ENCODE assay signal across 11 cellular contexts in genomic region chr15:79430901-79431635, GRCh38. TPM values are rescaled to one million over a fixed set of nuclear protein-coding genes. Genes with fewer than 3 reads are reported as not detected.
A peak's percentile ranks its signal among the peaks of the same experiment; 100 is the strongest.
DNase-seq lines count a peak whose midpoint lies in the region; ATAC-seq, FAIRE-seq and TF ChIP-seq lines count a peak whose summit lies in the region.
"Had no signal": no experiment of that assay in that cellular context is flagged by ENCODE, and none has a peak within 500 bp of the region (broad histone marks: within the 10 kb centered on the region; RNA-seq: fewer than 3 reads in every experiment).

No MANE protein-coding gene starts in this region.

- no peak overlapping the region for H3K27ac ChIP-seq in lower lobe of right lung

- peaks cover 4% of the 10 kb centered on the region for H3K4me1 Mint-ChIP-seq in activated naive CD4-positive, alpha-beta T cell treated with anti-CD3 and anti-CD28 coated beads, Interleukin-2, amount 50 U/mL, for 24 hours
- H3K4me1 Mint-ChIP-seq in type B pancreatic cell (ENCODE audit: unreplicated experiment) = peaks cover 10% of the 10 kb centered on the region

- H3K36me3 Mint-ChIP-seq in activated naive CD4-positive, alpha-beta T cell treated with anti-CD3 and anti-CD28 coated beads, Interleukin-2, amount 50 U/mL, for 24 hours = no peaks in the 10 kb centered on the region
- no peaks in the 10 kb centered on the region for H3K36me3 Mint-ChIP-seq in type B pancreatic cell
- H3K36me3 Mint-ChIP-seq: CD8-positive, alpha-beta T cell had no signal

- H3K4me3 Mint-ChIP-seq in activated naive CD4-positive, alpha-beta T cell treated with anti-CD3 and anti-CD28 coated beads, Interleukin-2, amount 50 U/mL, for 24 hours = peak overlapping the region; percentile 23
- peak overlapping the region; percentile 90 for H3K4me3 Mint-ChIP-seq in type B pancreatic cell
- H3K4me3 Mint-ChIP-seq: CD8-positive, alpha-beta T cell; dendritic cell treated with granulocyte-macrophage colony-stimulating factor and Interleukin-4, amounts not matched to agents 40 ng/mL and 50 ng/mL, for 4 days had no signal

- TF ChIP-seq CTCF in bronchial epithelial cell (IDR thresholded peaks at IDR 0.05; ENCODE audit: insufficient read depth, low read length, severe bottlenecking) (no peak), lower lobe of right lung (IDR thresholded peaks at IDR 0.05) (no peak), type B pancreatic cell (conservative IDR thresholded peaks at IDR 0.05) (no peak)

- FAIRE-seq in bronchial epithelial cell (lab: Jason Lieb, UNC) = peak; percentile 55

- H3K27me3 ChIP-seq in bronchial epithelial cell (ENCODE audit: control insufficient read depth, insufficient read depth, low read length) = peaks cover 42% of the 10 kb centered on the region
- peaks cover 70% of the 10 kb centered on the region for H3K27me3 ChIP-seq in lower lobe of right lung (ENCODE audit: low read depth)

- no peak overlapping the region for H3K27ac Mint-ChIP-seq in activated naive CD4-positive, alpha-beta T cell treated with anti-CD3 and anti-CD28 coated beads, Interleukin-2, amount 50 U/mL, for 24 hours
- no peak overlapping the region for H3K27ac Mint-ChIP-seq in type B pancreatic cell
- H3K27ac Mint-ChIP-seq: CD8-positive, alpha-beta T cell; dendritic cell treated with granulocyte-macrophage colony-stimulating factor and Interleukin-4, amounts not matched to agents 40 ng/mL and 50 ng/mL, for 4 days had no signal

- H3K9me3 ChIP-seq in lower lobe of right lung = no peaks in the 10 kb centered on the region

- H3K36me3 ChIP-seq in bronchial epithelial cell (ENCODE audit: control insufficient read depth, insufficient read depth, low read length) (no peaks in the 10 kb centered on the region), lower lobe of right lung (no peaks in the 10 kb centered on the region)

- no peak for DNase-seq in activated naive CD4-positive, alpha-beta T cell (lab: John Stamatoyannopoulos, UW)
- no peak for DNase-seq in bronchial epithelial cell (ENCODE audit: low read depth)
- no peak for DNase-seq in lower lobe of right lung
- DNase-seq in type B pancreatic cell (ENCODE audit: extremely low spot score, unreplicated experiment) = no peak
- DNase-seq in effector CD4-positive, alpha-beta T cell = no peak
- DNase-seq in NCI-H2196 (lab: John Stamatoyannopoulos, UW; ENCODE audit: unreplicated experiment) = no peak
- DNase-seq in NCI-H524 treated with DMSO at 0.1 percent for 48 hours (lab: John Stamatoyannopoulos, UW) = no peak
- DNase-seq: CD8-positive, alpha-beta T cell; NCI-H187 treated with DMSO at 0.1 percent for 48 hours had no signal

- no peaks in the 10 kb centered on the region for H3K9me3 Mint-ChIP-seq in activated naive CD4-positive, alpha-beta T cell treated with anti-CD3 and anti-CD28 coated beads, Interleukin-2, amount 50 U/mL, for 24 hours
- no peaks in the 10 kb centered on the region for H3K9me3 Mint-ChIP-seq in type B pancreatic cell
- H3K9me3 Mint-ChIP-seq: CD8-positive, alpha-beta T cell; dendritic cell treated with granulocyte-macrophage colony-stimulating factor and Interleukin-4, amounts not matched to agents 40 ng/mL and 50 ng/mL, for 4 days had no signal

- H3K4me1 ChIP-seq in lower lobe of right lung = peaks cover 16% of the 10 kb centered on the region

- intact Hi-C loops in lower lobe of right lung (cut with DNase I) = no loop called here

- no peak overlapping the region for H3K4me3 ChIP-seq in bronchial epithelial cell (ENCODE audit: low read depth, low read length)
- H3K4me3 ChIP-seq in lower lobe of right lung = peak overlapping the region; percentile 42

- no peak for ATAC-seq in lower lobe of right lung
- ATAC-seq: CD8-positive, alpha-beta T cell had no signal

- peaks cover 53% of the 10 kb centered on the region for H3K27me3 Mint-ChIP-seq in activated naive CD4-positive, alpha-beta T cell treated with anti-CD3 and anti-CD28 coated beads, Interleukin-2, amount 50 U/mL, for 24 hours
- H3K27me3 Mint-ChIP-seq in type B pancreatic cell = peaks cover 88% of the 10 kb centered on the region

RNA-seq across cellular contexts. Expression of gene MINAR1, which starts 1.1 kb away (rescaled TPM):
- total RNA-seq in bronchial epithelial cell (0.26 and 0.53 TPM in 2 replicates), lower lobe of right lung (0.30 TPM), type B pancreatic cell (ENCODE audit: low replicate concordance) (1.1 and 3.0 TPM in 2 replicates)
